In the genomic region with DNA sequence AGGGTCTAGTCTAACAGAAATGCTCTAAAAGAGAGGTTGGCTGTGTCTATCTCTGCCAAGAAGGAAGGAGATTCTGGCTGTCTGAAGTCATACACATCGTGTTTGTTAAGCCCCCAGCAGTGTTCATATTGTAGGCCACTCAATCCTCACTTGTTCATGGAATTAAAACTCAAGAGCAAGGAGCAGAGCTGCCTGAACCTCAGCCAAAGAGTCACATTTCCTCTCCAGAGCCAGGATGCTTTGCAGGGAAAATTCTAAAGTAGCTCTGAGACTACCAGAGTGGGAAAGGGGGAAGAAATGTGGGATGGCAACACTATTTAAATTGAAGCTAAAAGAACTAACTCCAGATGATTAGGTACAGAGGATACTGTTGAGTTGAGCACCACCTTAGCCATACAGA, we compare ENCODE assay signal across 23 cellular contexts.
"Had no signal": no experiment of that assay in that cellular context is flagged by ENCODE, and none has a peak within 500 bp of the region (broad histone marks: within the 10 kb centered on the region; RNA-seq: fewer than 3 reads in every experiment).

No MANE protein-coding gene starts in this region.

- H3K27ac Mint-ChIP-seq: activated T-helper 1 cell treated with anti-CD3 and anti-CD28 coated beads, Interleukin-12 subunit alpha, Interleukin-12 subunit beta, Interleukin-2, Interleukin-4 antibody, amounts not matched to agents 30 ng/mL and 10 ng/mL and 1 ng/mL, durations not matched to agents 14 hours and 24 hours and 36 hours; memory B cell; type B pancreatic cell had no signal

- H3K4me1 ChIP-seq: esophagus muscularis mucosa, gastroesophageal sphincter, heart left ventricle, left ventricle myocardium inferior, parathyroid adenoma, right lobe of liver had no signal

- ATAC-seq: gastroesophageal sphincter; heart left ventricle; mucosa of descending colon; naive thymus-derived CD4-positive, alpha-beta T cell; right lobe of liver had no signal

- DNase-seq: activated CD4-positive, alpha-beta T cell treated with anti-CD3 and anti-CD28 coated beads for 1 hour; activated naive CD4-positive, alpha-beta T cell; activated T-cell treated with anti-CD3 and anti-CD28 coated beads for 4 hours; aorta; dermis blood vessel endothelial cell; effector memory CD4-positive, alpha-beta T cell; heart left ventricle; kidney glomerular epithelial cell; left ventricle myocardium inferior; mucosa of descending colon; naive thymus-derived CD4-positive, alpha-beta T cell; right lobe of liver; small intestine; stimulated activated CD4-positive, alpha-beta T cell treated with anti-CD3 and anti-CD28 coated beads, Interleukin-15, amount 100 ng/mL, for 24 hours; stimulated activated CD4-positive, alpha-beta T cell treated with anti-CD3 and anti-CD28 coated beads, Interleukin-4, amount 100 ng/mL, for 1 hour; stomach; WERI-Rb-1 had no signal

- H3K36me3 ChIP-seq: esophagus muscularis mucosa, gastroesophageal sphincter, heart left ventricle, left ventricle myocardium inferior, right lobe of liver, stomach, WERI-Rb-1 had no signal

- H3K4me3 ChIP-seq: esophagus muscularis mucosa, gastroesophageal sphincter, heart left ventricle, left ventricle myocardium inferior, mucosa of descending colon, right lobe of liver, stomach had no signal

- H3K4me3 Mint-ChIP-seq: activated T-helper 1 cell treated with anti-CD3 and anti-CD28 coated beads, Interleukin-12 subunit alpha, Interleukin-12 subunit beta, Interleukin-2, Interleukin-4 antibody, amounts not matched to agents 30 ng/mL and 10 ng/mL and 1 ng/mL, durations not matched to agents 14 hours and 24 hours and 36 hours; memory B cell; naive thymus-derived CD4-positive, alpha-beta T cell; type B pancreatic cell had no signal

- H3K36me3 Mint-ChIP-seq: memory B cell; naive thymus-derived CD4-positive, alpha-beta T cell; type B pancreatic cell had no signal

- H3K27me3 Mint-ChIP-seq: naive thymus-derived CD4-positive, alpha-beta T cell had no signal

- H3K9me3 ChIP-seq: esophagus muscularis mucosa, gastroesophageal sphincter, heart left ventricle, left ventricle myocardium inferior, mucosa of descending colon, right lobe of liver, stomach had no signal

- H3K27ac ChIP-seq: esophagus muscularis mucosa, gastroesophageal sphincter, heart left ventricle, left ventricle myocardium inferior, parathyroid adenoma, right lobe of liver, stomach, WERI-Rb-1 had no signal

- H3K9me3 Mint-ChIP-seq: memory B cell, type B pancreatic cell had no signal

- H3K27me3 ChIP-seq: esophagus muscularis mucosa, right lobe of liver, stomach had no signal
